Comparison of ENCODE assay signal across 8 cellular contexts in the genomic region with DNA sequence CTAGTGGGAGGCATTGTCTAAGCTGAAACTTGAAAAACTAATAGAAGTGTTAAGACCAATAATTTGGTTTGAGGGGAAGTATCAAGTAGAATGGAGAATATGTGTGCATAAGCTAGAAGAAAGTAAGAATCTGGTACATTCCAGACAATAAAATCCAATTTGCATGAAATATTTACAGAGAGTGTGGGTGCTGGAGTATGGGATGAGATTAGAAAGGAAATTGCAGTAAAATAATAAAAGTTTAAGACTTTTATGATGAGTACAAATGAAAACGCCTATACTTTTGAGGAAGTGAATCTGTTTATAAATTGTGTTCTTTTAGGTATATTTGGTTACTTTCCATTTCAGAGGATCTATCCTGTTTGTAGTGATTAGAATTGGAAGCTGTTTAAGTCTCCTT.
"Had no signal": no experiment of that assay in that cellular context is flagged by ENCODE, and none has a peak within 500 bp of the region (broad histone marks: within the 10 kb centered on the region; RNA-seq: fewer than 3 reads in every experiment).

No MANE protein-coding gene starts in this region.

- H3K4me2 ChIP-seq: KMS-11 had no signal

- H3K4me3 ChIP-seq: K562 had no signal

- FAIRE-seq: HepG2, HTR-8/SVneo, K562 had no signal

- DNase-seq: IMR-90, KBM-7, KG1 had no signal

- H3K27ac ChIP-seq: HL-60, KMS-11 had no signal

- ATAC-seq: HepG2, K562 had no signal

- H3K9ac ChIP-seq: KMS-11 had no signal
